8 cellular contexts compared by ENCODE assay signal in genomic region chr9:33165263-33166151, GRCh38. TPM values are rescaled to one million over a fixed set of nuclear protein-coding genes. Genes with fewer than 3 reads are reported as not detected.
DNase-seq lines count a peak whose midpoint lies in the region; ATAC-seq and TF ChIP-seq lines count a peak whose summit lies in the region.

No MANE protein-coding gene starts in this region.

- peak overlapping the region; percentile 90 for H3K4me3 ChIP-seq in SK-N-MC
- peak overlapping the region; percentile 57 to 92 (median 82) for H3K4me3 ChIP-seq in dorsolateral prefrontal cortex
- H3K4me3 ChIP-seq in mucosa of descending colon, result peak overlapping the region; percentile 54
- peak overlapping the region; percentile 79 to 91 for H3K4me3 ChIP-seq in vagina

- H3K27ac ChIP-seq in SK-N-MC, result peak overlapping the region; percentile 73
- peak overlapping the region in 56 of 59 donors; percentile 2 to 94 (median 84) for H3K27ac ChIP-seq in dorsolateral prefrontal cortex
- peak overlapping the region; percentile 98 for H3K27ac ChIP-seq in vagina

- intact Hi-C loops in dorsolateral prefrontal cortex (cut with DNase I) (loop anchor here (2.0 to 5.0 kb wide), 4 partner anchors 33 to 97 kb away; partner anchors contain the start of genes BAG1 (in 1 of the 2) and SMU1 (in 1 of the 2)), mucosa of descending colon (cut with DNase I, micrococcal nuclease) (no loop called here), vagina (cut with DNase I) (loop anchor here (1.0 to 2.0 kb wide), 2 partner anchors 32 to 137 kb away; no protein-coding TSS in a partner anchor)

- ATAC-seq in HG03175 (IDR thresholded peaks at IDR 0.05; ENCODE audit: unreplicated experiment) (peak; percentile 31), mucosa of descending colon (peak; percentile 26), GM19023 (IDR thresholded peaks at IDR 0.05; ENCODE audit: unreplicated experiment) (no peak)

- no peak for TF ChIP-seq POLR2A in vagina (IDR thresholded peaks at IDR 0.05)

- H3K9me3 ChIP-seq in SK-N-MC (ENCODE audit: low read depth, low read length) (no peaks in the 10 kb centered on the region), mucosa of descending colon (no peaks in the 10 kb centered on the region), vagina (no peaks in the 10 kb centered on the region)

- peak; percentile 33 for DNase-seq in stimulated activated CD4-positive, alpha-beta T cell treated with anti-CD3 and anti-CD28 coated beads, Interleukin-1b, Interleukin-23, amount 100 ng/mL, for 48 hours
- DNase-seq in stimulated activated CD4-positive, alpha-beta T cell treated with anti-CD3 and anti-CD28 coated beads, Interleukin-12 subunit alpha, Interleukin-12 subunit beta, amount 100 ng/mL, for 4 hours, result no peak
- DNase-seq in SK-N-MC (ENCODE audit: low read depth, low spot score) (no peak), dorsolateral prefrontal cortex (no peak), mucosa of descending colon (peak in 2 of 3 donors; percentile 50 to 78), vagina (ENCODE audit: extremely low spot score in 2 of 2) (peak; percentile 90 to 94)

- H3K36me3 ChIP-seq in SK-N-MC (ENCODE audit: insufficient read depth, low read length), result no peaks in the 10 kb centered on the region
- H3K36me3 ChIP-seq in mucosa of descending colon (ENCODE audit: low read depth), result no peaks in the 10 kb centered on the region
- no peaks in the 10 kb centered on the region for H3K36me3 ChIP-seq in vagina

- H3K27me3 ChIP-seq in dorsolateral prefrontal cortex, result no peaks in the 10 kb centered on the region
- no peaks in the 10 kb centered on the region for H3K27me3 ChIP-seq in vagina

- H3K4me1 ChIP-seq in mucosa of descending colon (ENCODE audit: low read depth), result peaks cover 50% of the 10 kb centered on the region
- peaks cover 65% of the 10 kb centered on the region for H3K4me1 ChIP-seq in vagina

- TF ChIP-seq CTCF in dorsolateral prefrontal cortex (IDR thresholded peaks at IDR 0.05 in 54 of 56, conservative IDR thresholded peaks at IDR 0.05 in 2 of 56; ENCODE audit: low read depth in 1 of 56, partially characterized antibody in 56 of 56) (no peak), mucosa of descending colon (IDR thresholded peaks at IDR 0.05) (no peak), vagina (IDR thresholded peaks at IDR 0.05) (no peak)

- peak overlapping the region; percentile 79 for H3K9ac ChIP-seq in SK-N-MC (ENCODE audit: insufficient read length)

RNA-seq across cellular contexts. Expression of gene B4GALT1, which starts 1.6 kb away (rescaled TPM):
- 10 to 100 TPM in 8 of 120 experiments, 1 to 10 TPM in 112; 2.8 to 13.3 (median 6.0) TPM for total RNA-seq in dorsolateral prefrontal cortex
- total RNA-seq in mucosa of descending colon, result 100 to 1,000 TPM in 2 of 3 donors, 10 to 100 TPM in 1; 66.0 to 203 (median 103) TPM
- total RNA-seq in vagina, result 85.2 TPM

Comparison
In these comparisons a context has a peak if more than half of its experiments do, and no peak if none do; other contexts are left out.
1. DNase-seq: peak in stimulated activated CD4-positive, alpha-beta T cell treated with anti-CD3 and anti-CD28 coated beads, Interleukin-1b, Interleukin-23, amount 100 ng/mL, for 48 hours (single experiment), mucosa of descending colon (2 of 3) and vagina (2 of 2); none in stimulated activated CD4-positive, alpha-beta T cell treated with anti-CD3 and anti-CD28 coated beads, Interleukin-12 subunit alpha, Interleukin-12 subunit beta, amount 100 ng/mL, for 4 hours (single experiment), SK-N-MC (single experiment) and dorsolateral prefrontal cortex (0 of 10).
2. intact Hi-C loops: an anchor here in dorsolateral prefrontal cortex (2.0 to 5.0 kb wide) and vagina (1.0 to 2.0 kb wide); none called in mucosa of descending colon.
3. Peak in every context shown above with its lines, with median percentiles within 50 percentile points of each other: H3K27ac ChIP-seq and H3K4me3 ChIP-seq.